Comparison of ENCODE assay signal across 2 cellular contexts in the genomic region with DNA sequence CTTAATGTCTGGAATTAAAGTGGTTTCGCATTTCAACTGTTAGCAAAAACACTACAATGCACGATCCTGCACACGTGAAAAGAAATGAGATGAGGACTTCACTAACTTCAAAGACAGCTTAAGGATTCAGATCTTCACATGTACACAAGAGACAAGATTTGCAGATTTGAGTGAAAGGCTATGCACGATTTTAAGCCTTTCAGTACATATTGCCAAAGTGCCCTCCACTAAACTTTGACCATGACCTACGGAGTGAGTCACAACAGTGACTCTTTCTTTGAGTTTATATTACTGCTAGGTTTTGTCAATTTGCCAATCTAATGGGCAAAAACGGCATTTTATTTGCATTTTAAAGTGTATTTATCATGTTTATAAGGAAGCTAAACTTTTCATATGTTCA.
TF ChIP-seq lines count a peak whose summit lies in the region.

No MANE protein-coding gene starts in this region.

TF ChIP-seq in K562, 482 proteins besides CTCF, POLR2A, EP300 and RAD21:
- TF ChIP-seq ZNF551 (CRISPR knock-in tag; IDR thresholded peaks at IDR 0.05) (no peak), FOSL1 (tag; conservative IDR thresholded peaks at IDR 0.05) (peak; percentile 68), FOXA3 (CRISPR knock-in tag; conservative IDR thresholded peaks at IDR 0.05 in 1 of 2, IDR thresholded peaks at IDR 0.05 in 1 of 2) (0 out of 4 replicates have a peak, but pooled peaks of 1 of the 2 experiments have one; percentile 19), FOXK2 (conservative IDR thresholded peaks at IDR 0.05 in 1 of 2, IDR thresholded peaks at IDR 0.05 in 1 of 2; ENCODE audit: low read depth in 2 of 2) (no peak), ZNF668 (CRISPR knock-in tag; IDR thresholded peaks at IDR 0.05) (no peak), HMG20B (CRISPR knock-in tag; IDR thresholded peaks at IDR 0.05) (no peak), PTRF (tag; IDR thresholded peaks at IDR 0.05) (no peak), TCF3 (CRISPR knock-in tag; IDR thresholded peaks at IDR 0.05) (no peak), PHF20 (IDR thresholded peaks at IDR 0.05; ENCODE audit: partially characterized antibody) (no peak), RB1 (IDR thresholded peaks at IDR 0.05; ENCODE audit: low read depth) (no peak), JUND (IDR thresholded peaks at IDR 0.05; ENCODE audit: borderline replicate concordance, low read depth, low read length) (0 out of 2 replicates have a peak, but pooled peaks have one; percentile 10), JUND (tag; IDR thresholded peaks at IDR 0.05; ENCODE audit: borderline replicate concordance, low read depth, low read length) (no peak), GATAD2A (IDR thresholded peaks at IDR 0.05) (no peak)
- TF ChIP-seq, protein P1, sequence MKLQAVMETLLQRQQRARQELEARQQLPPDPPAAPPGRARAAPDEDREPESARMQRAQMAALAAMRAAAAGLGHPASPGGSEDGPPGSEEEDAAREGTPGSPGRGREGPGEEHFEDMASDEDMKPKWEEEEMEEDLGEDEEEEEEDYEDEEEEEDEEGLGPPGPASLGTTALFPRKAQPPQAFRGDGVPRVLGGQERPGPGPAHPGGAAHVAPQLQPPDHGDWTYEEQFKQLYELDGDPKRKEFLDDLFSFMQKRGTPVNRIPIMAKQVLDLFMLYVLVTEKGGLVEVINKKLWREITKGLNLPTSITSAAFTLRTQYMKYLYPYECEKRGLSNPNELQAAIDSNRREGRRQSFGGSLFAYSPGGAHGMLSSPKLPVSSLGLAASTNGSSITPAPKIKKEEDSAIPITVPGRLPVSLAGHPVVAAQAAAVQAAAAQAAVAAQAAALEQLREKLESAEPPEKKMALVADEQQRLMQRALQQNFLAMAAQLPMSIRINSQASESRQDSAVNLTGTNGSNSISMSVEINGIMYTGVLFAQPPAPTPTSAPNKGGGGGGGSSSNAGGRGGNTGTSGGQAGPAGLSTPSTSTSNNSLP (IDR thresholded peaks at IDR 0.05; ENCODE audit: borderline replicate concordance, low read depth, low read length) = no peak
- TF ChIP-seq, protein P2, sequence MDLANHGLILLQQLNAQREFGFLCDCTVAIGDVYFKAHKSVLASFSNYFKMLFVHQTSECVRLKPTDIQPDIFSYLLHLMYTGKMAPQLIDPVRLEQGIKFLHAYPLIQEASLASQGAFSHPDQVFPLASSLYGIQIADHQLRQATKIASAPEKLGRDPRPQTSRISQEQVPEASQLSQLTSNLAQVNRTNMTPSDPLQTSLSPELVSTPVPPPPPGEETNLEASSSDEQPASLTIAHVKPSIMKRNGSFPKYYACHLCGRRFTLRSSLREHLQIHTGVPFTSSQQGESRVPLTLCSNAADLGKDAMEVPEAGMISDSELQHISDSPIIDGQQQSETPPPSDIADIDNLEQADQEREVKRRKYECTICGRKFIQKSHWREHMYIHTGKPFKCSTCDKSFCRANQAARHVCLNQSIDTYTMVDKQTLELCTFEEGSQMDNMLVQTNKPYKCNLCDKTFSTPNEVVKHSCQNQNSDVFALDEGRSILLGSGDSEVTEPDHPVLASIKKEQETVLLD (IDR thresholded peaks at IDR 0.05) = no peak

TF ChIP-seq in liver, 16 proteins besides CTCF, POLR2A, EP300 and RAD21:
- TF ChIP-seq FOXA1 (IDR thresholded peaks at IDR 0.05) = no peak
- TF ChIP-seq, protein P3, sequence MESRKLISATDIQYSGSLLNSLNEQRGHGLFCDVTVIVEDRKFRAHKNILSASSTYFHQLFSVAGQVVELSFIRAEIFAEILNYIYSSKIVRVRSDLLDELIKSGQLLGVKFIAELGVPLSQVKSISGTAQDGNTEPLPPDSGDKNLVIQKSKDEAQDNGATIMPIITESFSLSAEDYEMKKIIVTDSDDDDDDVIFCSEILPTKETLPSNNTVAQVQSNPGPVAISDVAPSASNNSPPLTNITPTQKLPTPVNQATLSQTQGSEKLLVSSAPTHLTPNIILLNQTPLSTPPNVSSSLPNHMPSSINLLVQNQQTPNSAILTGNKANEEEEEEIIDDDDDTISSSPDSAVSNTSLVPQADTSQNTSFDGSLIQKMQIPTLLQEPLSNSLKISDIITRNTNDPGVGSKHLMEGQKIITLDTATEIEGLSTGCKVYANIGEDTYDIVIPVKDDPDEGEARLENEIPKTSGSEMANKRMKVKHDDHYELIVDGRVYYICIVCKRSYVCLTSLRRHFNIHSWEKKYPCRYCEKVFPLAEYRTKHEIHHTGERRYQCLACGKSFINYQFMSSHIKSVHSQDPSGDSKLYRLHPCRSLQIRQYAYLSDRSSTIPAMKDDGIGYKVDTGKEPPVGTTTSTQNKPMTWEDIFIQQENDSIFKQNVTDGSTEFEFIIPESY (IDR thresholded peaks at IDR 0.05) = no peak
- TF ChIP-seq RXRA (IDR thresholded peaks at IDR 0.05) = peak; percentile 51 to 62
- TF ChIP-seq, protein P4, sequence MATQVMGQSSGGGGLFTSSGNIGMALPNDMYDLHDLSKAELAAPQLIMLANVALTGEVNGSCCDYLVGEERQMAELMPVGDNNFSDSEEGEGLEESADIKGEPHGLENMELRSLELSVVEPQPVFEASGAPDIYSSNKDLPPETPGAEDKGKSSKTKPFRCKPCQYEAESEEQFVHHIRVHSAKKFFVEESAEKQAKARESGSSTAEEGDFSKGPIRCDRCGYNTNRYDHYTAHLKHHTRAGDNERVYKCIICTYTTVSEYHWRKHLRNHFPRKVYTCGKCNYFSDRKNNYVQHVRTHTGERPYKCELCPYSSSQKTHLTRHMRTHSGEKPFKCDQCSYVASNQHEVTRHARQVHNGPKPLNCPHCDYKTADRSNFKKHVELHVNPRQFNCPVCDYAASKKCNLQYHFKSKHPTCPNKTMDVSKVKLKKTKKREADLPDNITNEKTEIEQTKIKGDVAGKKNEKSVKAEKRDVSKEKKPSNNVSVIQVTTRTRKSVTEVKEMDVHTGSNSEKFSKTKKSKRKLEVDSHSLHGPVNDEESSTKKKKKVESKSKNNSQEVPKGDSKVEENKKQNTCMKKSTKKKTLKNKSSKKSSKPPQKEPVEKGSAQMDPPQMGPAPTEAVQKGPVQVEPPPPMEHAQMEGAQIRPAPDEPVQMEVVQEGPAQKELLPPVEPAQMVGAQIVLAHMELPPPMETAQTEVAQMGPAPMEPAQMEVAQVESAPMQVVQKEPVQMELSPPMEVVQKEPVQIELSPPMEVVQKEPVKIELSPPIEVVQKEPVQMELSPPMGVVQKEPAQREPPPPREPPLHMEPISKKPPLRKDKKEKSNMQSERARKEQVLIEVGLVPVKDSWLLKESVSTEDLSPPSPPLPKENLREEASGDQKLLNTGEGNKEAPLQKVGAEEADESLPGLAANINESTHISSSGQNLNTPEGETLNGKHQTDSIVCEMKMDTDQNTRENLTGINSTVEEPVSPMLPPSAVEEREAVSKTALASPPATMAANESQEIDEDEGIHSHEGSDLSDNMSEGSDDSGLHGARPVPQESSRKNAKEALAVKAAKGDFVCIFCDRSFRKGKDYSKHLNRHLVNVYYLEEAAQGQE (IDR thresholded peaks at IDR 0.05) = no peak
- no peak for TF ChIP-seq HNF4G (IDR thresholded peaks at IDR 0.05)
- no peak for TF ChIP-seq YY1 (IDR thresholded peaks at IDR 0.05)
- TF ChIP-seq, protein P5, sequence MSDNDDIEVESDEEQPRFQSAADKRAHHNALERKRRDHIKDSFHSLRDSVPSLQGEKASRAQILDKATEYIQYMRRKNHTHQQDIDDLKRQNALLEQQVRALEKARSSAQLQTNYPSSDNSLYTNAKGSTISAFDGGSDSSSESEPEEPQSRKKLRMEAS (IDR thresholded peaks at IDR 0.05) = no peak
- TF ChIP-seq, protein P6, sequence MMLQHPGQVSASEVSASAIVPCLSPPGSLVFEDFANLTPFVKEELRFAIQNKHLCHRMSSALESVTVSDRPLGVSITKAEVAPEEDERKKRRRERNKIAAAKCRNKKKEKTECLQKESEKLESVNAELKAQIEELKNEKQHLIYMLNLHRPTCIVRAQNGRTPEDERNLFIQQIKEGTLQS (IDR thresholded peaks at IDR 0.05) = no peak
- TF ChIP-seq FOXA2 (IDR thresholded peaks at IDR 0.05) = no peak
- no peak for TF ChIP-seq TAF1 (conservative IDR thresholded peaks at IDR 0.05)
- TF ChIP-seq JUND (IDR thresholded peaks at IDR 0.05) = peak; percentile 66 to 77
- TF ChIP-seq NR2F2 (IDR thresholded peaks at IDR 0.05) = no peak
- TF ChIP-seq GABPA (IDR thresholded peaks at IDR 0.05 in 1 of 2, conservative IDR thresholded peaks at IDR 0.05 in 1 of 2) = no peak
- no peak for TF ChIP-seq EGR1 (IDR thresholded peaks at IDR 0.05; ENCODE audit: low read depth in 2 of 2)
- TF ChIP-seq SP1 (IDR thresholded peaks at IDR 0.05) = no peak
- TF ChIP-seq HNF4A (conservative IDR thresholded peaks at IDR 0.05) = peak; percentile 34 to 47
